ENCODE assay signal across 15 cellular contexts in genomic region chr14:54667764-54668163, GRCh38.
A peak's percentile ranks its signal among the peaks of the same experiment; 100 is the strongest.
DNase-seq lines count a peak whose midpoint lies in the region; ATAC-seq, FAIRE-seq and TF ChIP-seq lines count a peak whose summit lies in the region.
"Had no signal": no experiment of that assay in that cellular context is flagged by ENCODE, and none has a peak within 500 bp of the region (broad histone marks: within the 10 kb centered on the region; RNA-seq: fewer than 3 reads in every experiment).

No MANE protein-coding gene starts in this region.

- H3K36me3 Mint-ChIP-seq in chondrocyte (ENCODE audit: low read depth), result peaks cover 6% of the 10 kb centered on the region

- no peak overlapping the region for H2BK12ac ChIP-seq in neuronal stem cell (ENCODE audit: low read length)

- H3K36me3 ChIP-seq in neuronal stem cell (replicated peaks in 1 of 2; ENCODE audit: control insufficient read depth in 2 of 2, insufficient read depth in 2 of 2, low read length in 2 of 2), result peaks cover 0 to 5% of the 10 kb centered on the region in 2 donors

- peaks cover 74% of the 10 kb centered on the region for H3K4me1 Mint-ChIP-seq in chondrocyte (ENCODE audit: low read depth)

- no peak overlapping the region for H4K8ac ChIP-seq in neuronal stem cell (ENCODE audit: low read depth, low read length)

- WGBS in right cardiac atrium, result 81% methylated on average over 8 of the region's 8 CpGs
- no CpG with 5 or more reads among the region's 8 CpGs for WGBS in neuronal stem cell (ENCODE audit: extremely low coverage in 2 of 2, insufficient read length in 2 of 2, insufficient replicate concordance in 1 of 2), 2 donors

- no peak for ATAC-seq in right cardiac atrium

- no peak overlapping the region for H2BK5ac ChIP-seq in neuronal stem cell (ENCODE audit: low read length)

- no peak overlapping the region for H4K91ac ChIP-seq in neuronal stem cell (ENCODE audit: low read depth, low read length, poor library complexity)

- no peak overlapping the region for H3K4me2 ChIP-seq in neuronal stem cell (ENCODE audit: insufficient read depth, low read length, poor library complexity, severe bottlenecking)

- H2AK5ac ChIP-seq in neuronal stem cell (ENCODE audit: low read depth, low read length), result no peak overlapping the region

- TF ChIP-seq POLR2A in erythroblast (IDR thresholded peaks at IDR 0.05; ENCODE audit: low read length), result no peak

- H3K27ac ChIP-seq in right cardiac atrium (ENCODE audit: low read length), result peak overlapping the region; percentile 53
- no peak overlapping the region for H3K27ac ChIP-seq in neuronal stem cell (replicated peaks; ENCODE audit: low read length)
- H3K27ac ChIP-seq: C4-2B, RWPE1 had no signal

- H3K4me1 ChIP-seq in right cardiac atrium (ENCODE audit: control insufficient read depth, insufficient read depth, low read length) (peaks cover 14% of the 10 kb centered on the region), neuronal stem cell (ENCODE audit: control insufficient read depth in 2 of 2, insufficient read depth in 1 of 2, low read depth in 1 of 2, low read length in 2 of 2) (peaks cover 13 to 18% of the 10 kb centered on the region in 2 donors)

- H3K4me3 ChIP-seq in right cardiac atrium (ENCODE audit: low read length) (no peak overlapping the region), neuronal stem cell (ENCODE audit: low read length in 2 of 2) (no peak overlapping the region)

- H3K9me3 ChIP-seq in right cardiac atrium (ENCODE audit: control insufficient read depth, low read length) (no peaks in the 10 kb centered on the region), neuronal stem cell (replicated peaks in 1 of 2; ENCODE audit: control insufficient read depth in 2 of 2, insufficient read depth in 1 of 2, low read depth in 1 of 2, low read length in 2 of 2) (no peaks in the 10 kb centered on the region)

- H3K27me3 ChIP-seq in right cardiac atrium (ENCODE audit: control insufficient read depth, insufficient read depth) (no peaks in the 10 kb centered on the region), neuronal stem cell (ENCODE audit: control insufficient read depth in 3 of 3, insufficient read depth in 3 of 3, low read depth in 1 of 3, low read length in 3 of 3) (no peaks in the 10 kb centered on the region)

- DNase-seq in right cardiac atrium (no peak), cardiac septum (ENCODE audit: low spot score) (no peak), chondrocyte (ENCODE audit: low spot score) (no peak), neuronal stem cell (ENCODE audit: low spot score) (no peak), urothelium cell line (ENCODE audit: low spot score) (no peak), NCI-H1930 (lab: John Stamatoyannopoulos, UW) (no peak), erythroblast (lab: John Stamatoyannopoulos, UW) (no peak), dermis blood vessel endothelial cell (no peak)
- DNase-seq: NCI-H2029, NCI-H2171, NCI-H446, NCI-H748 treated with DMSO at 0.1 percent for 48 hours had no signal

- H3K18ac ChIP-seq in neuronal stem cell (ENCODE audit: low read length), result peak overlapping the region; percentile 16

- no peak overlapping the region for H2AFZ ChIP-seq in neuronal stem cell (ENCODE audit: low read length)

- intact Hi-C loops in right cardiac atrium (cut with DNase I), result no loop called here
- intact Hi-C loops in cardiac septum (cut with DNase I), result no loop called here

- H2BK120ac ChIP-seq in neuronal stem cell (ENCODE audit: low read depth, low read length), result no peak overlapping the region

- H3K9ac ChIP-seq in neuronal stem cell (ENCODE audit: low read depth, low read length, poor library complexity), result no peak overlapping the region

- H3K27me3 Mint-ChIP-seq in chondrocyte (ENCODE audit: low read depth), result no peaks in the 10 kb centered on the region

- peak overlapping the region; percentile 66 for H3K27ac Mint-ChIP-seq in chondrocyte (ENCODE audit: unreplicated experiment)

- no peak overlapping the region for H3K4me3 Mint-ChIP-seq in chondrocyte (ENCODE audit: unreplicated experiment)

- H3K14ac ChIP-seq in neuronal stem cell (ENCODE audit: low read length), result no peak overlapping the region

- no peak for TF ChIP-seq CTCF in chondrocyte (IDR thresholded peaks at IDR 0.05)

- H3K23ac ChIP-seq in neuronal stem cell (ENCODE audit: low read depth, low read length, poor library complexity), result no peak overlapping the region

- no peak overlapping the region for H3K4ac ChIP-seq in neuronal stem cell (ENCODE audit: low read length)

- no peaks in the 10 kb centered on the region for H3K79me1 ChIP-seq in neuronal stem cell (ENCODE audit: low read depth, low read length)

- no peak overlapping the region for H2BK15ac ChIP-seq in neuronal stem cell (ENCODE audit: low read length)

- peak; percentile 32 for FAIRE-seq in urothelium cell line (lab: Jason Lieb, UNC)
- FAIRE-seq: GM19239 had no signal

- H3K9me3 Mint-ChIP-seq in chondrocyte (ENCODE audit: low read depth), result no peaks in the 10 kb centered on the region
